ENCODE assay signal across 8 cellular contexts in the genomic region with DNA sequence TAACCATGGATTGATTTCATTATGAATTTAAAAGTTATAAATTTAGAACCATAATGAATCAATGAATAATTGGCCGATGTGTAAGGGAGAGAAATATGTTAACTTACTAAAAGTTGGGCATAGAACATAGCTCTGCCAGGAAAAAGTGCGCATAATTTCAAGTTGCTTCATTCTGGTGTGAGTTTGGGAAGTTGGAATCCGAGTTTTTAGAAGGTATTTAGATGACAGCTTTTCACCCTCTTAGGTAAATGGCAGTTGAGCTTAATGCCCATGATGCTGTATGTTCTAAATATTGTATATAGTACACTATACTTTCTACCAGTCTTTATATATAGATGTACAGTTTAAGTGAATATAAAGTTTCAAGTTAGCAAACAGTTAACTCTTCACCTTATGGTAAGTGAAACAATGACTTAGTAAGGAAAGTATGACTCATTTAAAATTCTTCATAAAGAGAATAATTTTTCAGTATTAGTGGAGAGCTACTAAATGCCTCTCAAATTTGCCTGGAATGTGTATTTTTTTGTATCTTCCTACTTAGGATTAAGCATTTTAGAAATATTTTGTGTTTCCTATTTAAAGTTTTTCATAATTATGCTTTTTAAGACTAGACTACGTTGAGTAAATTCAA. TPM values are rescaled to one million over a fixed set of nuclear protein-coding genes. Genes with fewer than 3 reads are reported as not detected.
DNase-seq lines count a peak whose midpoint lies in the region; ATAC-seq and TF ChIP-seq lines count a peak whose summit lies in the region.

No MANE protein-coding gene starts in this region.

- peaks cover 3% of the 10 kb centered on the region for H3K36me3 Mint-ChIP-seq in activated naive CD8-positive, alpha-beta T cell

- H3K9me3 ChIP-seq in right atrium auricular region (no peaks in the 10 kb centered on the region), upper lobe of right lung (no peaks in the 10 kb centered on the region)

- intact Hi-C loops in left cardiac atrium (cut with DNase I) (no loop called here), upper lobe of right lung (cut with DNase I) (no loop called here)

- H3K4me1 ChIP-seq in right atrium auricular region (peaks cover 0 to 33% of the 10 kb centered on the region in 2 donors), upper lobe of right lung (peaks cover 10% of the 10 kb centered on the region)

- no peak for DNase-seq in right atrium auricular region (ENCODE audit: low spot score)
- no peak for DNase-seq in left cardiac atrium
- peak; percentile 30 for DNase-seq in kidney tubule cell (ENCODE audit: low spot score)
- no peak for DNase-seq in upper lobe of right lung
- no peak for DNase-seq in DMS114 treated with DMSO at 0.1 percent for 48 hours (lab: John Stamatoyannopoulos, UW; ENCODE audit: unreplicated experiment)
- DNase-seq in GM19240 (ENCODE audit: insufficient read length, low spot score): no peak

- H3K4me1 Mint-ChIP-seq in activated naive CD8-positive, alpha-beta T cell (ENCODE audit: low read depth): peaks cover 5% of the 10 kb centered on the region

- H3K9me3 Mint-ChIP-seq in activated naive CD8-positive, alpha-beta T cell (ENCODE audit: low read depth): no peaks in the 10 kb centered on the region

- H3K27ac ChIP-seq in right atrium auricular region (peak overlapping the region in 1 of 2 donors; percentile 99), upper lobe of right lung (no peak overlapping the region)

- ATAC-seq in left cardiac atrium: no peak
- no peak for ATAC-seq in upper lobe of right lung
- ATAC-seq in GM18873 (IDR thresholded peaks at IDR 0.05; ENCODE audit: low FRiP score, unreplicated experiment): no peak

- TF ChIP-seq CTCF in right atrium auricular region (IDR thresholded peaks at IDR 0.05) (no peak), upper lobe of right lung (IDR thresholded peaks at IDR 0.05) (no peak)

- no peaks in the 10 kb centered on the region for H3K27me3 Mint-ChIP-seq in activated naive CD8-positive, alpha-beta T cell

- no peaks in the 10 kb centered on the region for H3K27me3 ChIP-seq in right atrium auricular region
- no peaks in the 10 kb centered on the region for H3K27me3 ChIP-seq in upper lobe of right lung

- H3K4me3 Mint-ChIP-seq in activated naive CD8-positive, alpha-beta T cell: peak overlapping the region; percentile 92

- H3K36me3 ChIP-seq in right atrium auricular region (no peaks in the 10 kb centered on the region), upper lobe of right lung (no peaks in the 10 kb centered on the region)

- H3K4me3 ChIP-seq in right atrium auricular region (peak overlapping the region; percentile 86 to 96), upper lobe of right lung (peak overlapping the region; percentile 98)

- H3K27ac Mint-ChIP-seq in activated naive CD8-positive, alpha-beta T cell: peak overlapping the region; percentile 83

RNA-seq across cellular contexts. Expression of a gene that starts 1.6 kb away (rescaled TPM):
- total RNA-seq in right atrium auricular region (10 to 100 TPM; 21.1 to 25.1 TPM), left cardiac atrium (10 to 100 TPM; 17.2 to 21.6 TPM), upper lobe of right lung (33.9 TPM)
